8 cellular contexts compared by ENCODE assay signal in genomic region chr7:139341776-139342244, GRCh38. TPM values are rescaled to one million over a fixed set of nuclear protein-coding genes. Genes with fewer than 3 reads are reported as not detected.
DNase-seq lines count a peak whose midpoint lies in the region; ATAC-seq, FAIRE-seq and TF ChIP-seq lines count a peak whose summit lies in the region.

No MANE protein-coding gene starts in this region.

- H3K4me2 ChIP-seq in BLaER1 treated with 17β-estradiol and CSF1 and Interleukin-3, amounts not matched to agents 10 nM and 100 nM = peak overlapping the region; percentile 85 to 97 (median 93)
- H3K4me2 ChIP-seq in GM12878 (ENCODE audit: control insufficient read depth, insufficient read depth) = peak overlapping the region; percentile 80

- H3K4me1 ChIP-seq in BLaER1 treated with 17β-estradiol and CSF1 and Interleukin-3, amounts not matched to agents 10 nM and 100 nM = peaks cover 16 to 30% (median 23%) of the 10 kb centered on the region in 10 experiments
- no peaks in the 10 kb centered on the region for H3K4me1 ChIP-seq in GM12878 (ENCODE audit: control insufficient read depth, insufficient read depth, low read length)
- H3K4me1 ChIP-seq in lung (ENCODE audit: control insufficient read depth in 2 of 2, insufficient read depth in 2 of 2, low read length in 2 of 2) = peaks cover 3 to 6% of the 10 kb centered on the region in 2 donors
- H3K4me1 ChIP-seq in uterus = peaks cover 0 to 3% of the 10 kb centered on the region in 2 donors

- intact Hi-C loops in GM12878 (cut with micrococcal nuclease; ENCODE audit: unreplicated experiment) (no loop called here), uterus (cut with DNase I; ENCODE audit: low total_unique reads) (no loop called here)

- peak overlapping the region; percentile 67 to 91 (median 80) for H3K4me3 ChIP-seq in BLaER1 treated with 17β-estradiol and CSF1 and Interleukin-3, amounts not matched to agents 10 nM and 100 nM
- H3K4me3 ChIP-seq in GM12878 (peak overlapping the region; percentile 84), lung (peak overlapping the region; percentile 26), uterus (peak overlapping the region; percentile 81 to 96)

- H3K9me3 ChIP-seq in BLaER1 treated with 17β-estradiol and CSF1 and Interleukin-3, amounts not matched to agents 10 nM and 100 nM (replicated peaks in 1 of 11) = peaks cover 0 to 10% (median 5%) of the 10 kb centered on the region in 11 experiments; a peak in 16 of 22 replicates
- H3K9me3 ChIP-seq in GM12878 (replicated peaks; ENCODE audit: control insufficient read depth, insufficient read depth, low read length) (peaks cover 5% of the 10 kb centered on the region), lung (ENCODE audit: control insufficient read depth in 2 of 2, insufficient read depth in 1 of 2, low read length in 1 of 2) (no peaks in the 10 kb centered on the region), uterus (peaks cover 0 to 5% of the 10 kb centered on the region in 2 donors)

- no peaks in the 10 kb centered on the region for H3K27me3 ChIP-seq in BLaER1 treated with 17β-estradiol and CSF1 and Interleukin-3, amounts not matched to agents 10 nM and 100 nM
- H3K27me3 ChIP-seq in GM12878 (replicated peaks in 1 of 2; ENCODE audit: control insufficient read depth in 2 of 2, insufficient read depth in 2 of 2, low read length in 1 of 2) (no peaks in the 10 kb centered on the region), lung (ENCODE audit: control insufficient read depth, insufficient read depth) (no peaks in the 10 kb centered on the region), uterus (no peaks in the 10 kb centered on the region)

- peaks cover 18% of the 10 kb centered on the region for H3K79me2 ChIP-seq in GM12878 (ENCODE audit: control insufficient read depth, insufficient read depth, low read length)

- TF ChIP-seq POLR2A in GM12878 (IDR thresholded peaks at IDR 0.05; ENCODE audit: low read depth, low read length) (no peak), uterus (IDR thresholded peaks at IDR 0.05) (no peak)

- TF ChIP-seq RAD21 in GM12878 (IDR thresholded peaks at IDR 0.05; ENCODE audit: insufficient read depth, low read depth, low read length) = no peak

- 0 out of 4 replicates have a peak, but pooled peaks of 1 of the 2 experiments have one; percentile 29 for TF ChIP-seq EP300 in GM12878 (IDR thresholded peaks at IDR 0.05; ENCODE audit: borderline replicate concordance in 1 of 2, control insufficient read depth in 1 of 2, low read depth in 2 of 2, low read length in 2 of 2)

- SMC1A ChIA-PET in GM12878 (lab: Charles Lee; ENCODE audit: uncharacterized antibody, unreplicated experiment) = no interaction called here

- H3K27ac ChIP-seq in BLaER1 treated with 17β-estradiol and CSF1 and Interleukin-3, amounts not matched to agents 10 nM and 100 nM = peak overlapping the region; percentile 94 to 100 (median 99)
- H3K27ac ChIP-seq in GM12878 (ENCODE audit: control insufficient read depth, insufficient read depth) = peak overlapping the region; percentile 97
- peak overlapping the region; percentile 98 to 100 for H3K27ac ChIP-seq in lung (ENCODE audit: low read depth in 1 of 2, low read length in 1 of 2)
- peak overlapping the region; percentile 97 to 100 for H3K27ac ChIP-seq in uterus

- CTCF ChIA-PET in GM12878 (lab: Yijun Ruan, JAX) = no interaction called here

- peaks cover 14 to 30% (median 20%) of the 10 kb centered on the region in 11 experiments for H3K36me3 ChIP-seq in BLaER1 treated with 17β-estradiol and CSF1 and Interleukin-3, amounts not matched to agents 10 nM and 100 nM
- H3K36me3 ChIP-seq in GM12878 (ENCODE audit: control insufficient read depth in 2 of 2, insufficient read depth in 2 of 2, low read length in 1 of 2) (no peaks in the 10 kb centered on the region), lung (ENCODE audit: control insufficient read depth in 2 of 2, insufficient read depth in 2 of 2, low read length in 2 of 2) (peaks cover 2 to 8% of the 10 kb centered on the region in 2 donors), uterus (no peaks in the 10 kb centered on the region)

- peak overlapping the region; percentile 95 to 100 (median 99) for H3K9ac ChIP-seq in BLaER1 treated with 17β-estradiol and CSF1 and Interleukin-3, amounts not matched to agents 10 nM and 100 nM
- peak overlapping the region; percentile 98 for H3K9ac ChIP-seq in GM12878 (ENCODE audit: control insufficient read depth, insufficient read depth, low read length)

- ATAC-seq in HG03060 (IDR thresholded peaks at IDR 0.05; ENCODE audit: low read depth, unreplicated experiment) (peak; percentile 22), GM12878 (no peak), lung (ENCODE audit: insufficient read depth, low FRiP score) (no peak)

- H2AFZ ChIP-seq in GM12878 (ENCODE audit: control insufficient read depth, low read depth, low read length) = peak overlapping the region; percentile 92

- RAD21 ChIA-PET in GM12878 (lab: Charles Lee; ENCODE audit: unreplicated experiment) = no interaction called here

- DNase-seq in GM12878 (ENCODE audit: low read depth, low spot score) = no peak
- no peak for DNase-seq in lung (ENCODE audit: low spot score)
- DNase-seq in uterus = no peak
- DNase-seq in SW 1271 (lab: John Stamatoyannopoulos, UW) = no peak
- no peak for DNase-seq in activated CD4-positive, alpha-beta T cell treated with anti-CD3 and anti-CD28 coated beads for 4 hours
- no peak for DNase-seq in stimulated activated naive CD4-positive, alpha-beta T cell treated with Interleukin-2 at 50 U/mL for 16 hours (lab: John Stamatoyannopoulos, UW)

- WGBS in GM12878 (ENCODE audit: insufficient coverage, insufficient replicate concordance, low lambda C conversion rate, missing lambda C conversion rate) = 0% methylated on average over 9 of the region's 9 CpGs
- WGBS in lung, 2 donors = 0% methylated on average over 9 of the region's 9 CpGs

- POLR2A ChIA-PET in GM12878 (lab: Charles Lee) = no interaction called here

- no peak for TF ChIP-seq CTCF in GM12878 (IDR thresholded peaks at IDR 0.05 in 2 of 3, conservative IDR thresholded peaks at IDR 0.05 in 1 of 3; ENCODE audit: control insufficient read depth in 2 of 3, extremely low read depth in 1 of 3, insufficient read depth in 1 of 3, low read depth in 3 of 3, low read length in 3 of 3)
- TF ChIP-seq CTCF in lung (IDR thresholded peaks at IDR 0.05; ENCODE audit: control extremely low read depth, extremely low read depth) = no peak
- TF ChIP-seq CTCF in uterus (IDR thresholded peaks at IDR 0.05) = no peak

- no peaks in the 10 kb centered on the region; a peak in 1 of 22 replicates for H4K20me1 ChIP-seq in BLaER1 treated with 17β-estradiol and CSF1 and Interleukin-3, amounts not matched to agents 10 nM and 100 nM
- H4K20me1 ChIP-seq in GM12878 (ENCODE audit: control insufficient read depth, insufficient read depth) = no peaks in the 10 kb centered on the region

- in situ Hi-C loops in GM12878 (cut with MboI) = no loop called here

- TSS peak; percentile 91 for BruUV-seq in GM12878 (replicated peaks; lab: Mats Ljungman, UMichigan)

- FAIRE-seq in GM12878 (lab: Jason Lieb, UNC) = peak; percentile 73

TF ChIP-seq in GM12878, 131 proteins besides CTCF, POLR2A, EP300 and RAD21 (continues in another document):
- TF ChIP-seq IRF4 (IDR thresholded peaks at IDR 0.05; ENCODE audit: low read depth, low read length) = no peak
- TF ChIP-seq ZNF207 (IDR thresholded peaks at IDR 0.05; ENCODE audit: borderline replicate concordance) = no peak

RNA-seq across cellular contexts. Expression of gene FMC1, which starts 0.7 kb away (rescaled TPM):
- total RNA-seq in GM12878 (2013; cell fraction: nucleolus; rRNA removed) = 2.6 and 4.2 TPM in 2 replicates
- total RNA-seq in GM12878 (2014; rRNA removed) (10.5 and 11.4 TPM in 2 replicates), GM12878 (2014; rRNA removed; fragmentation: Illumina TruSeq; extraction: Trizol) (5.4 and 5.5 TPM in 2 replicates), GM12878 (2021) (10.9 and 11.9 TPM in 2 replicates), lung (10 to 100 TPM in 1 of 2 donors, 1 to 10 TPM in 1; 8.7 to 12.4 TPM), uterus (10 to 100 TPM in 2 of 4 donors, 1 to 10 TPM in 2; 4.1 to 17.9 (median 8.6) TPM)
- polyA plus RNA-seq in GM12878 (2011; ENCODE audit: low read depth) = 9.1 TPM
- polyA plus RNA-seq in GM12878 (2011; rRNA removed) (13.2 and 13.5 TPM in 2 replicates), GM12878 (2014; fragmentation: Illumina TruSeq; extraction: Trizol) (2.7 and 4.2 TPM in 2 replicates), GM12878 (2014; fragmentation: Nextera tagmentation; extraction: Ambion mirVana) (10 to 100 TPM; 50.5 to 60.4 TPM), GM12878 (2014; rRNA removed) (16.1 and 18.1 TPM in 2 replicates), GM12878 (2016; fragmentation: Nextera tagmentation; extraction: Ambion mirVana) (10 to 100 TPM; 57.2 to 58.9 TPM), lung (10 to 100 TPM; 14.0 to 44.6 TPM)
- 15.9 and 22.3 TPM in 2 replicates for polyA plus RNA-seq in GM12878 (2011; cell fraction: cytosol; rRNA removed)
- 8.8 and 14.0 TPM in 2 replicates for polyA plus RNA-seq in GM12878 (2011; cell fraction: nucleus; rRNA removed)
- 11.2 and 19.5 TPM in 2 replicates for polyA plus RNA-seq in GM12878 (2012)
- 3.0 and 3.1 TPM in 2 replicates for polyA minus RNA-seq in GM12878 (2011; rRNA and poly(A)+ RNA removed)
- 1.2 TPM in 1 of 2 replicates, not detected in the other for polyA minus RNA-seq in GM12878 (2011; cell fraction: cytosol; rRNA and poly(A)+ RNA removed)
- polyA minus RNA-seq in GM12878 (2011; cell fraction: nucleus; rRNA and poly(A)+ RNA removed) = 3.1 and 5.4 TPM in 2 replicates

RNA-seq across cellular contexts. Expression of gene LUC7L2, which starts 17.9 kb away (rescaled TPM):
- 224 and 228 TPM in 2 replicates for total RNA-seq in GM12878 (2013; cell fraction: nucleolus; rRNA removed)
- total RNA-seq in GM12878 (2014; rRNA removed) (48.8 and 51.8 TPM in 2 replicates), GM12878 (2014; rRNA removed; fragmentation: Illumina TruSeq; extraction: Trizol) (68.4 and 69.3 TPM in 2 replicates), GM12878 (2021) (86.5 and 98.7 TPM in 2 replicates), lung (10 to 100 TPM; 93.2 to 95.4 TPM), uterus (100 to 1,000 TPM in 1 of 4 donors, 10 to 100 TPM in 3; 37.4 to 142 (median 72.6) TPM)
- 41.1 TPM for polyA plus RNA-seq in GM12878 (2011; ENCODE audit: low read depth)
- polyA plus RNA-seq in GM12878 (2011; rRNA removed) (66.3 and 82.2 TPM in 2 replicates), GM12878 (2014; fragmentation: Illumina TruSeq; extraction: Trizol) (78.7 and 100.0 TPM in 2 replicates), GM12878 (2014; fragmentation: Nextera tagmentation; extraction: Ambion mirVana) (10 to 100 TPM; 31.7 to 37.8 TPM), GM12878 (2014; rRNA removed) (57.6 and 69.1 TPM in 2 replicates), GM12878 (2016; fragmentation: Nextera tagmentation; extraction: Ambion mirVana) (10 to 100 TPM; 68.0 to 75.7 TPM), lung (10 to 100 TPM; 35.1 to 41.4 TPM)
- polyA plus RNA-seq in GM12878 (2011; cell fraction: cytosol; rRNA removed) = 25.7 and 55.8 TPM in 2 replicates
- 104 and 130 TPM in 2 replicates for polyA plus RNA-seq in GM12878 (2011; cell fraction: nucleus; rRNA removed)
- 67.6 and 78.5 TPM in 2 replicates for polyA plus RNA-seq in GM12878 (2012)
- polyA minus RNA-seq in GM12878 (2011; rRNA and poly(A)+ RNA removed) = 41.7 and 64.0 TPM in 2 replicates
- 19.2 and 29.2 TPM in 2 replicates for polyA minus RNA-seq in GM12878 (2011; cell fraction: cytosol; rRNA and poly(A)+ RNA removed)
- polyA minus RNA-seq in GM12878 (2011; cell fraction: nucleus; rRNA and poly(A)+ RNA removed) = 141 and 271 TPM in 2 replicates

Comparison
In these comparisons a context has a peak if more than half of its experiments do, and no peak if none do; other contexts are left out.
1. H3K4me3 ChIP-seq: peak in every context shown above with its lines; median percentile 88 in uterus; 84 in GM12878; 80 in BLaER1 treated with 17β-estradiol and CSF1 and Interleukin-3, amounts not matched to agents 10 nM and 100 nM; 26 in lung.